ENCODE assay signal across 1 cellular context in the genomic region with DNA sequence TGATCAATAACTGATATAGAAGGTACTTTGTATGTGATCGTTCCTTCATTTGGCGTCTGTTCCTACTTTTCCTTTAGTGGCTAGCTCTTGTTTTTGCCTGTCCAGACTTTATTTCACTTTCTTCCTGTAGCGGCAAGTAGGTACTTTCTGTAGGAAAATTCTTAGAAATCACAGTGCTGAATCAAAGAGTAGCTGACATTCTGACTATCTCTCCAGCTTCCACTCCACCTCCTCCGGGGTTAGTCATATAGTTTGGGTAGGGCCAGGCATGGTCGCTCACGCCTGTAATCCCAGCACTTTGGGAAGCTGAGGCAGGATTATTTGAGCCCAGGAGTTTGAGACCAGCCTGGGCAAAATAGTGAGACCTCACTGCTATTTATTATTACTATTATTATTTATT.
TF ChIP-seq lines count a peak whose summit lies in the region.

No MANE protein-coding gene starts in this region.

TF ChIP-seq in WTC11, 78 proteins besides CTCF, POLR2A, EP300 and RAD21 (continued from another document):
- TF ChIP-seq, protein P1, sequence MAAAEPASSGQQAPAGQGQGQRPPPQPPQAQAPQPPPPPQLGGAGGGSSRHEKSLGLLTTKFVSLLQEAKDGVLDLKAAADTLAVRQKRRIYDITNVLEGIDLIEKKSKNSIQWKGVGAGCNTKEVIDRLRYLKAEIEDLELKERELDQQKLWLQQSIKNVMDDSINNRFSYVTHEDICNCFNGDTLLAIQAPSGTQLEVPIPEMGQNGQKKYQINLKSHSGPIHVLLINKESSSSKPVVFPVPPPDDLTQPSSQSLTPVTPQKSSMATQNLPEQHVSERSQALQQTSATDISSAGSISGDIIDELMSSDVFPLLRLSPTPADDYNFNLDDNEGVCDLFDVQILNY (CRISPR knock-in tag; IDR thresholded peaks at IDR 0.05), result no peak
- TF ChIP-seq, protein P2, sequence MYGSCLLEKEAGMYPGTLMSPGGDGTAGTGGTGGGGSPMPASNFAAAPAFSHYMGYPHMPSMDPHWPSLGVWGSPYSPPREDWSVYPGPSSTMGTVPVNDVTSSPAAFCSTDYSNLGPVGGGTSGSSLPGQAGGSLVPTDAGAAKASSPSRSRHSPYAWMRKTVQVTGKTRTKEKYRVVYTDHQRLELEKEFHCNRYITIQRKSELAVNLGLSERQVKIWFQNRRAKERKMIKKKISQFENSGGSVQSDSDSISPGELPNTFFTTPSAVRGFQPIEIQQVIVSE (CRISPR knock-in tag; IDR thresholded peaks at IDR 0.05; ENCODE audit: borderline replicate concordance), result no peak
